In the genomic region with DNA sequence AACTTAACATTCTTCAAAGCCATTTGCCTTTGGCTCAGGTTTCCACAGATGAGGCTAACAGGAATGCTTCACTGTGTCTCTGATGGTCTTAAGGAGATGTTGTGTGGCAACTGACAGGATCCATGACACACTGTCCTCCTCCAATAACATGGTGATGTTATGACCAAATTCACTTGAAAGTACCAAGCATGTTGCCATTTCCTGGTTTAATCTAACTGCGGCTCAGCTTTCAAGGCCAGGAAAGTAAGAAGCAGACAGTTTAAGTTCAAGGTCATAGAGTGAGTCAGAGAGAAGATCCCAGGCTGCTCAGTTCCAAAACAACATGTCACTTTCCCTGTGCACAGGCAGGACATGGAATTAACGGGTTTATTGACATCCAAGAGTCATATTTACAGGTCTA, we compare ENCODE assay signal across 2 cellular contexts.
TF ChIP-seq lines count a peak whose summit lies in the region.

No MANE protein-coding gene starts in this region.

TF ChIP-seq in HepG2, 621 proteins besides CTCF, POLR2A, EP300 and RAD21 (continues in another document):
- TF ChIP-seq NONO (IDR thresholded peaks at IDR 0.05) (no peak), NONO (CRISPR knock-in tag; conservative IDR thresholded peaks at IDR 0.05) (no peak), TEAD3 (CRISPR knock-in tag; optimal IDR thresholded peaks at IDR 0.05; ENCODE audit: borderline replicate concordance) (peak; percentile 58), RARA (CRISPR knock-in tag; IDR thresholded peaks at IDR 0.05) (peak; percentile 96), MBD4 (IDR thresholded peaks at IDR 0.05; ENCODE audit: borderline replicate concordance, low read length) (0 out of 2 replicates have a peak, but pooled peaks have one; percentile 45), MAF1 (CRISPR knock-in tag; IDR thresholded peaks at IDR 0.05; ENCODE audit: borderline replicate concordance) (no peak), ZNF20 (CRISPR knock-in tag; IDR thresholded peaks at IDR 0.05) (no peak), SPEN (CRISPR knock-in tag; IDR thresholded peaks at IDR 0.05; ENCODE audit: low read depth) (0 out of 2 replicates have a peak, but pooled peaks have one; percentile 19), DNMT3B (CRISPR knock-in tag; conservative IDR thresholded peaks at IDR 0.05) (0 out of 2 replicates have a peak, but pooled peaks have one; percentile 51), ZNF556 (CRISPR knock-in tag; IDR thresholded peaks at IDR 0.05; ENCODE audit: borderline replicate concordance) (no peak), SALL1 (CRISPR knock-in tag; IDR thresholded peaks at IDR 0.05) (peak; percentile 57; the same call in 1 of the 2 replicates), NR2F1 (CRISPR knock-in tag; IDR thresholded peaks at IDR 0.05) (no peak), TCF7 (IDR thresholded peaks at IDR 0.05; ENCODE audit: low read depth) (peak; percentile 27), FOXO1 (CRISPR knock-in tag; IDR thresholded peaks at IDR 0.05) (peak; percentile 47; the same call in 1 of the 2 replicates), JUND (CRISPR knock-in tag; IDR thresholded peaks at IDR 0.05) (peak; percentile 42), ELF3 (CRISPR knock-in tag; IDR thresholded peaks at IDR 0.05) (peak; percentile 87), ZSCAN9 (CRISPR knock-in tag; IDR thresholded peaks at IDR 0.05; ENCODE audit: borderline replicate concordance) (0 out of 2 replicates have a peak, but pooled peaks have one; percentile 36), ATF1 (CRISPR knock-in tag; IDR thresholded peaks at IDR 0.05) (no peak), SCMH1 (CRISPR knock-in tag; IDR thresholded peaks at IDR 0.05; ENCODE audit: borderline replicate concordance) (no peak), ZNF878 (CRISPR knock-in tag; IDR thresholded peaks at IDR 0.05) (no peak), MIER3 (CRISPR knock-in tag; IDR thresholded peaks at IDR 0.05; ENCODE audit: borderline replicate concordance) (peak; percentile 47; the same call in 1 of the 2 replicates), YEATS2 (CRISPR knock-in tag; IDR thresholded peaks at IDR 0.05; ENCODE audit: borderline replicate concordance) (peak; percentile 27; the same call in 1 of the 2 replicates)
- TF ChIP-seq, protein P1, sequence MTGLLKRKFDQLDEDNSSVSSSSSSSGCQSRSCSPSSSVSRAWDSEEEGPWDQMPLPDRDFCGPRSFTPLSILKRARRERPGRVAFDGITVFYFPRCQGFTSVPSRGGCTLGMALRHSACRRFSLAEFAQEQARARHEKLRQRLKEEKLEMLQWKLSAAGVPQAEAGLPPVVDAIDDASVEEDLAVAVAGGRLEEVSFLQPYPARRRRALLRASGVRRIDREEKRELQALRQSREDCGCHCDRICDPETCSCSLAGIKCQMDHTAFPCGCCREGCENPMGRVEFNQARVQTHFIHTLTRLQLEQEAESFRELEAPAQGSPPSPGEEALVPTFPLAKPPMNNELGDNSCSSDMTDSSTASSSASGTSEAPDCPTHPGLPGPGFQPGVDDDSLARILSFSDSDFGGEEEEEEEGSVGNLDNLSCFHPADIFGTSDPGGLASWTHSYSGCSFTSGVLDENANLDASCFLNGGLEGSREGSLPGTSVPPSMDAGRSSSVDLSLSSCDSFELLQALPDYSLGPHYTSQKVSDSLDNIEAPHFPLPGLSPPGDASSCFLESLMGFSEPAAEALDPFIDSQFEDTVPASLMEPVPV (CRISPR knock-in tag; IDR thresholded peaks at IDR 0.05): no peak
- TF ChIP-seq, protein P2, sequence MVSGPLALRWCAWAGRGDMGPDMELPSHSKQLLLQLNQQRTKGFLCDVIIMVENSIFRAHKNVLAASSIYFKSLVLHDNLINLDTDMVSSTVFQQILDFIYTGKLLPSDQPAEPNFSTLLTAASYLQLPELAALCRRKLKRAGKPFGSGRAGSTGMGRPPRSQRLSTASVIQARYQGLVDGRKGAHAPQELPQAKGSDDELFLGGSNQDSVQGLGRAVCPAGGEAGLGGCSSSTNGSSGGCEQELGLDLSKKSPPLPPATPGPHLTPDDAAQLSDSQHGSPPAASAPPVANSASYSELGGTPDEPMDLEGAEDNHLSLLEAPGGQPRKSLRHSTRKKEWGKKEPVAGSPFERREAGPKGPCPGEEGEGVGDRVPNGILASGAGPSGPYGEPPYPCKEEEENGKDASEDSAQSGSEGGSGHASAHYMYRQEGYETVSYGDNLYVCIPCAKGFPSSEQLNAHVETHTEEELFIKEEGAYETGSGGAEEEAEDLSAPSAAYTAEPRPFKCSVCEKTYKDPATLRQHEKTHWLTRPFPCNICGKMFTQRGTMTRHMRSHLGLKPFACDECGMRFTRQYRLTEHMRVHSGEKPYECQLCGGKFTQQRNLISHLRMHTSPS (CRISPR knock-in tag; IDR thresholded peaks at IDR 0.05; ENCODE audit: low read depth): no peak
- TF ChIP-seq, protein P3, sequence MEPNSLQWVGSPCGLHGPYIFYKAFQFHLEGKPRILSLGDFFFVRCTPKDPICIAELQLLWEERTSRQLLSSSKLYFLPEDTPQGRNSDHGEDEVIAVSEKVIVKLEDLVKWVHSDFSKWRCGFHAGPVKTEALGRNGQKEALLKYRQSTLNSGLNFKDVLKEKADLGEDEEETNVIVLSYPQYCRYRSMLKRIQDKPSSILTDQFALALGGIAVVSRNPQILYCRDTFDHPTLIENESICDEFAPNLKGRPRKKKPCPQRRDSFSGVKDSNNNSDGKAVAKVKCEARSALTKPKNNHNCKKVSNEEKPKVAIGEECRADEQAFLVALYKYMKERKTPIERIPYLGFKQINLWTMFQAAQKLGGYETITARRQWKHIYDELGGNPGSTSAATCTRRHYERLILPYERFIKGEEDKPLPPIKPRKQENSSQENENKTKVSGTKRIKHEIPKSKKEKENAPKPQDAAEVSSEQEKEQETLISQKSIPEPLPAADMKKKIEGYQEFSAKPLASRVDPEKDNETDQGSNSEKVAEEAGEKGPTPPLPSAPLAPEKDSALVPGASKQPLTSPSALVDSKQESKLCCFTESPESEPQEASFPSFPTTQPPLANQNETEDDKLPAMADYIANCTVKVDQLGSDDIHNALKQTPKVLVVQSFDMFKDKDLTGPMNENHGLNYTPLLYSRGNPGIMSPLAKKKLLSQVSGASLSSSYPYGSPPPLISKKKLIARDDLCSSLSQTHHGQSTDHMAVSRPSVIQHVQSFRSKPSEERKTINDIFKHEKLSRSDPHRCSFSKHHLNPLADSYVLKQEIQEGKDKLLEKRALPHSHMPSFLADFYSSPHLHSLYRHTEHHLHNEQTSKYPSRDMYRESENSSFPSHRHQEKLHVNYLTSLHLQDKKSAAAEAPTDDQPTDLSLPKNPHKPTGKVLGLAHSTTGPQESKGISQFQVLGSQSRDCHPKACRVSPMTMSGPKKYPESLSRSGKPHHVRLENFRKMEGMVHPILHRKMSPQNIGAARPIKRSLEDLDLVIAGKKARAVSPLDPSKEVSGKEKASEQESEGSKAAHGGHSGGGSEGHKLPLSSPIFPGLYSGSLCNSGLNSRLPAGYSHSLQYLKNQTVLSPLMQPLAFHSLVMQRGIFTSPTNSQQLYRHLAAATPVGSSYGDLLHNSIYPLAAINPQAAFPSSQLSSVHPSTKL (CRISPR knock-in tag; IDR thresholded peaks at IDR 0.05): peak; percentile 95

TF ChIP-seq in H1, 55 proteins besides CTCF, POLR2A, EP300 and RAD21:
- TF ChIP-seq, protein P4, sequence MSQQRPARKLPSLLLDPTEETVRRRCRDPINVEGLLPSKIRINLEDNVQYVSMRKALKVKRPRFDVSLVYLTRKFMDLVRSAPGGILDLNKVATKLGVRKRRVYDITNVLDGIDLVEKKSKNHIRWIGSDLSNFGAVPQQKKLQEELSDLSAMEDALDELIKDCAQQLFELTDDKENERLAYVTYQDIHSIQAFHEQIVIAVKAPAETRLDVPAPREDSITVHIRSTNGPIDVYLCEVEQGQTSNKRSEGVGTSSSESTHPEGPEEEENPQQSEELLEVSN (IDR thresholded peaks at IDR 0.05): no peak
- TF ChIP-seq YY1 (IDR thresholded peaks at IDR 0.05; ENCODE audit: low read depth, low read length): no peak
- TF ChIP-seq NRF1 (IDR thresholded peaks at IDR 0.05; ENCODE audit: low read depth, low read length): no peak
